Comparison of ENCODE assay signal across 8 cellular contexts in genomic region chr6:30744054-30744805, GRCh38. TPM values are rescaled to one million over a fixed set of nuclear protein-coding genes. Genes with fewer than 3 reads are reported as not detected.
A peak's percentile ranks its signal among the peaks of the same experiment; 100 is the strongest.
DNase-seq lines count a peak whose midpoint lies in the region; ATAC-seq and TF ChIP-seq lines count a peak whose summit lies in the region.

TSS of gene IER3 (minus strand) at chr6:30744547. CDS start at chr6:30744518, 29 bp downstream.

- peak; percentile 60 for TF ChIP-seq CTCF in epithelial cell of proximal tubule (conservative IDR thresholded peaks at IDR 0.05; ENCODE audit: low read depth, low read length)

- H3K4me3 ChIP-seq in epithelial cell of proximal tubule (ENCODE audit: low read depth, low read length): peak within 1 kb of the TSS; percentile 74

- DNase-seq in DMS114 treated with DMSO at 0.1 percent for 48 hours (lab: John Stamatoyannopoulos, UW; ENCODE audit: unreplicated experiment): peak; percentile 83
- DNase-seq in NOMO-1 treated with DMSO at 0.1 percent for 48 hours (lab: John Stamatoyannopoulos, UW; ENCODE audit: unreplicated experiment): peak; percentile 59
- DNase-seq in activated T-cell treated with anti-CD3 and anti-CD28 coated beads for 1 hour (ENCODE audit: low read depth): peak; percentile 51
- no peak for DNase-seq in epithelial cell of proximal tubule (ENCODE audit: low read depth)
- peak; percentile 91 for DNase-seq in mucosa of gallbladder (ENCODE audit: low spot score)
- DNase-seq in stimulated activated CD8-positive, alpha-beta memory T cell treated with anti-CD3 and anti-CD28 coated beads, Interleukin-2, amount 100 ng/mL, for 48 hours (ENCODE audit: low read depth in 2 of 2): peak; percentile 74 to 83
- no peak for DNase-seq in cerebellum (ENCODE audit: low spot score)

- ATAC-seq in HG02763 (IDR thresholded peaks at IDR 0.05; ENCODE audit: unreplicated experiment): peak; percentile 33

RNA-seq across cellular contexts. Expression of gene IER3, which starts in this region (rescaled TPM):
- total RNA-seq in epithelial cell of proximal tubule (336 and 354 TPM in 2 replicates), mucosa of gallbladder (61.7 TPM), cerebellum (4.5 TPM)

Comparison
In these comparisons a context has a peak if more than half of its experiments do, and no peak if none do; other contexts are left out.
1. RNA of gene IER3 (total RNA-seq): 336 to 354 TPM in epithelial cell of proximal tubule and 61.7 TPM in mucosa of gallbladder (single experiment); 4.5 TPM in cerebellum (single experiment); every median in the first group is over 10 times any median in the second.
2. DNase-seq: peak in DMS114 treated with DMSO at 0.1 percent for 48 hours (single experiment), NOMO-1 treated with DMSO at 0.1 percent for 48 hours (single experiment), activated T-cell treated with anti-CD3 and anti-CD28 coated beads for 1 hour (single experiment), mucosa of gallbladder (single experiment) and stimulated activated CD8-positive, alpha-beta memory T cell treated with anti-CD3 and anti-CD28 coated beads, Interleukin-2, amount 100 ng/mL, for 48 hours (2 of 2); none in epithelial cell of proximal tubule (single experiment) and cerebellum (single experiment).